In the genomic region with DNA sequence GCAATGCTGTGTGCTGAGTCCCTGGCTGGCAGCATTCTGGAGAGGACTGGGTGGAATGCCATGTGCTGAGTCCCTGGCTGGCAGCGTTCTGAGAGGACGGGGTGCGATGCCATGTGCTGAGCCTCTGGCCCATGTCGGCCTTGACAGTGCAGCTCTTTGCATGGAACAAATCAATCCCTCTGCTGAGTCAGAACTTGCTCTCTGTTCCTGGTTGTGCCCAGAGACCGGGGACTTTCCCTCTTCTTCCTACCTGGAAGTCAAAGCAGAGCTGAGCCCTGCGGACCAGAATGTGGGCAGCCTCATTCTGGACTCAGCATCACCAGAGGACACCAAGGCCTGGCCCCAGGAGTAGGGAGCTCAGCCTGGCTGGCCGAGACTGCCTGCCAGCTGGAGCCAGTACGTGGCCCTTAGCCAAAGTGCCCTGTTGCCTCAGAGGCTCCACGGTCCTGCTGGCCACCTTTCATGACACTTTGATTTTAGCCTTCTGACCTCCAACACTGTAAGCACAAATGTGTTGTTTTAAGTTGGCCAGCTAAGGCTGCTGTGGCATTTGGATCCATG, we compare ENCODE assay signal across 12 cellular contexts. TPM values are rescaled to one million over a fixed set of nuclear protein-coding genes. Genes with fewer than 3 reads are reported as not detected.
DNase-seq lines count a peak whose midpoint lies in the region; ATAC-seq, FAIRE-seq and TF ChIP-seq lines count a peak whose summit lies in the region.
"Not testable (repeated sequence)": the region's sequence is repeated elsewhere in the genome, so short reads cannot be mapped to it uniquely, and the experiment has no call there.
"Had no signal": no experiment of that assay in that cellular context is flagged by ENCODE, and none has a peak within 500 bp of the region (broad histone marks: within the 10 kb centered on the region; RNA-seq: fewer than 3 reads in every experiment).

No MANE protein-coding gene starts in this region.

- H3K9me3 Mint-ChIP-seq in Calu3 (ENCODE audit: low read depth, unreplicated experiment) = not testable (repeated sequence)

- in situ Hi-C loops in gastrocnemius medialis (cut with MboI; ENCODE audit: low sequenced_read_pairs in 4 of 4) = not testable (repeated sequence)

- not testable (repeated sequence) for H3K36me3 ChIP-seq in RWPE2 (ENCODE audit: low read depth); keratinocyte (ENCODE audit: control insufficient read depth in 2 of 2, extremely low read depth in 1 of 2, insufficient read depth in 2 of 2, low read length in 2 of 2); mucosa of descending colon (ENCODE audit: low read depth); gastrocnemius medialis

- not testable (repeated sequence) for H3K36me3 Mint-ChIP-seq in Calu3 (ENCODE audit: insufficient read depth, unreplicated experiment)

- CTCF ChIA-PET in Calu3 (lab: Charles Lee) = not testable (repeated sequence)

- H3K4me3 Mint-ChIP-seq in Calu3 (ENCODE audit: low read depth, unreplicated experiment) = not testable (repeated sequence)

- not testable (repeated sequence) for H3K4me1 Mint-ChIP-seq in Calu3 (ENCODE audit: low read depth, unreplicated experiment)

- not testable (repeated sequence) for H3K4me1 ChIP-seq in RWPE2 (ENCODE audit: insufficient read depth, poor library complexity, severe bottlenecking); keratinocyte (ENCODE audit: control insufficient read depth, extremely low read depth, insufficient read depth, low read length); mucosa of descending colon (ENCODE audit: low read depth); gastrocnemius medialis

- not testable (repeated sequence) for H3K9me3 ChIP-seq in RWPE2 (ENCODE audit: severe bottlenecking); keratinocyte (ENCODE audit: control insufficient read depth, low read depth, low read length); mucosa of descending colon; gastrocnemius medialis

- H3K27ac ChIP-seq in RWPE2 (ENCODE audit: poor library complexity, severe bottlenecking); keratinocyte (ENCODE audit: control insufficient read depth, insufficient read depth, low read length); gastrocnemius medialis: not testable (repeated sequence)

- not testable (repeated sequence) for H2AFZ ChIP-seq in keratinocyte (ENCODE audit: control insufficient read depth, low read length)

- FAIRE-seq in keratinocyte (lab: Jason Lieb, UNC) = peak; percentile 85

- BruUV-seq in Calu3 (replicated peaks; lab: Mats Ljungman, UMichigan) = not testable (repeated sequence)

- not testable (repeated sequence) for H3K27me3 ChIP-seq in RWPE2 (ENCODE audit: insufficient read depth, poor library complexity, severe bottlenecking); keratinocyte (ENCODE audit: control insufficient read depth, extremely low read depth, insufficient read depth, low read length); gastrocnemius medialis

- not testable (repeated sequence) for H3K27me3 Mint-ChIP-seq in Calu3 (ENCODE audit: unreplicated experiment)

- H3K9ac ChIP-seq in keratinocyte (ENCODE audit: control insufficient read depth, extremely low read depth, insufficient read depth, low read length) = not testable (repeated sequence)

- not testable (repeated sequence) for TF ChIP-seq CTCF in Calu3 (IDR thresholded peaks at IDR 0.05; ENCODE audit: unreplicated experiment); RWPE2 (IDR thresholded peaks at IDR 0.05; ENCODE audit: poor library complexity, severe bottlenecking); keratinocyte (optimal IDR thresholded peaks at IDR 0.05 in 1 of 3, IDR thresholded peaks at IDR 0.05 in 1 of 3, conservative IDR thresholded peaks at IDR 0.05 in 1 of 3; ENCODE audit: extremely low read depth in 1 of 3, insufficient read depth in 2 of 3, low read length in 3 of 3); mucosa of descending colon (IDR thresholded peaks at IDR 0.05); gastrocnemius medialis (IDR thresholded peaks at IDR 0.05 in 4 of 5, conservative IDR thresholded peaks at IDR 0.05 in 1 of 5)

- TF ChIP-seq POLR2A in gastrocnemius medialis (IDR thresholded peaks at IDR 0.05) = not testable (repeated sequence)

- ATAC-seq in RWPE2 (ENCODE audit: low read depth) = peak; percentile 35; the same call in 1 of the 3 replicates
- ATAC-seq in Right ventricle myocardium inferior = not testable (repeated sequence)
- ATAC-seq in mucosa of descending colon = peak; percentile 71
- ATAC-seq in gastrocnemius medialis = peak; percentile 26 to 66

- H4K20me1 ChIP-seq in keratinocyte (ENCODE audit: control insufficient read depth, extremely low read depth, insufficient read depth, low read length) = not testable (repeated sequence)

- DNase-seq in Calu3 = peak; percentile 28
- not testable (repeated sequence) for DNase-seq in RWPE2 (ENCODE audit: low spot score); keratinocyte (ENCODE audit: low read depth, low spot score); gastrocnemius medialis
- DNase-seq in ecto neural progenitor cell (ENCODE audit: low spot score) = peak; percentile 12
- DNase-seq in Right ventricle myocardium inferior (ENCODE audit: missing footprints) = peak; percentile 4
- peak in 1 of 3 donors; percentile 32 for DNase-seq in mucosa of descending colon

- not testable (repeated sequence) for H3K4me2 ChIP-seq in keratinocyte (ENCODE audit: control insufficient read depth, extremely low read depth, insufficient read depth, low read depth, low read length)

- intact Hi-C loops in Calu3 (cut with micrococcal nuclease; ENCODE audit: unreplicated experiment); Right ventricle myocardium inferior (cut with DNase I); mucosa of descending colon (cut with DNase I, micrococcal nuclease); gastrocnemius medialis (cut with DNase I; ENCODE audit: low total_unique reads): not testable (repeated sequence)

- dilution Hi-C loops in keratinocyte (cut with MboI; ENCODE audit: extremely low pct_ligation_motif_present, low sequenced_read_pairs) = not testable (repeated sequence)

- not testable (repeated sequence) for H3K27ac Mint-ChIP-seq in Calu3 (ENCODE audit: unreplicated experiment)

- H3K9me1 ChIP-seq in keratinocyte (ENCODE audit: control insufficient read depth, extremely low read depth, insufficient read depth, low read length) = not testable (repeated sequence)

- H3K4me3 ChIP-seq in RWPE2 (ENCODE audit: severe bottlenecking); keratinocyte (ENCODE audit: control insufficient read depth in 2 of 3, extremely low read depth in 1 of 3, insufficient read depth in 2 of 3, low read depth in 1 of 3, low read length in 3 of 3); mucosa of descending colon; gastrocnemius medialis: not testable (repeated sequence)

- not testable (repeated sequence) for H3K79me2 ChIP-seq in keratinocyte (ENCODE audit: control insufficient read depth, insufficient read depth, low read length)

RNA-seq across cellular contexts. Expression of a gene that starts 2.4 kb away (rescaled TPM):
- total RNA-seq in Calu3 (2022) = 0.57 and 1.5 TPM in 2 replicates
- not detected for total RNA-seq in Right ventricle myocardium inferior
- 2.3 to 8.5 TPM (median 6.3 TPM) in 3 replicates for polyA plus RNA-seq in keratinocyte
- polyA plus RNA-seq in keratinocyte (2011; ENCODE audit: low read depth) = 2.3 TPM
- polyA plus RNA-seq in keratinocyte (2011; cell fraction: cytosol; rRNA removed) = 1.2 and 2.7 TPM in 2 replicates
- polyA plus RNA-seq in keratinocyte (2011; cell fraction: nucleus; rRNA removed) = 20.0 and 37.8 TPM in 2 replicates
- 2.5 and 3.2 TPM in 2 replicates for polyA plus RNA-seq in keratinocyte (2012; ENCODE audit: low replicate concordance)
- polyA minus RNA-seq in keratinocyte = 1.9 to 9.9 TPM (median 8.2 TPM) in 3 replicates
- not detected for polyA minus RNA-seq in keratinocyte (2011; cell fraction: cytosol; rRNA and poly(A)+ RNA removed)
- polyA minus RNA-seq in keratinocyte (2011; cell fraction: nucleus; rRNA and poly(A)+ RNA removed) = 8.0 and 13.3 TPM in 2 replicates
- 10 to 100 TPM; 14.3 to 55.3 (median 26.6) TPM for total RNA-seq in mucosa of descending colon
- total RNA-seq in gastrocnemius medialis = not detected
- total RNA-seq: A673; CD8-positive, alpha-beta T cell; H9 had no signal
- polyA plus RNA-seq: BJ, CD14-positive monocyte had no signal
